Comparison of ENCODE assay signal across 1 cellular context in genomic region chr4:139552506-139552905, GRCh38.
TF ChIP-seq lines count a peak whose summit lies in the region.

No MANE protein-coding gene starts in this region.

TF ChIP-seq in SK-N-SH treated with all-trans-retinoic acid at 6 μM for 48 hours, 23 proteins besides CTCF, POLR2A, EP300 and RAD21 (continued from another document):
- TF ChIP-seq CREB5 (CRISPR knock-in tag; IDR thresholded peaks at IDR 0.05; ENCODE audit: low read depth) = no peak
- no peak for TF ChIP-seq RARB (CRISPR knock-in tag; IDR thresholded peaks at IDR 0.05)
- TF ChIP-seq ZFP30 (CRISPR knock-in tag; IDR thresholded peaks at IDR 0.05) = no peak
- TF ChIP-seq PATZ1 (CRISPR knock-in tag; IDR thresholded peaks at IDR 0.05; ENCODE audit: borderline replicate concordance) = no peak
- no peak for TF ChIP-seq ZNF8 (CRISPR knock-in tag; IDR thresholded peaks at IDR 0.05)
- TF ChIP-seq ISL1 (CRISPR knock-in tag; IDR thresholded peaks at IDR 0.05) = no peak
- TF ChIP-seq ZNF70 (CRISPR knock-in tag; IDR thresholded peaks at IDR 0.05) = no peak
- TF ChIP-seq CSRNP3 (CRISPR knock-in tag; IDR thresholded peaks at IDR 0.05) = no peak
- no peak for TF ChIP-seq PPARA (CRISPR knock-in tag; IDR thresholded peaks at IDR 0.05; ENCODE audit: borderline replicate concordance)
- TF ChIP-seq ZFP3 (CRISPR knock-in tag; IDR thresholded peaks at IDR 0.05) = no peak
- TF ChIP-seq OSR1 (CRISPR knock-in tag; IDR thresholded peaks at IDR 0.05) = no peak
